12 cellular contexts compared by ENCODE assay signal in genomic region chr11:117621226-117621625, GRCh38.
DNase-seq lines count a peak whose midpoint lies in the region; ATAC-seq, FAIRE-seq and TF ChIP-seq lines count a peak whose summit lies in the region.
"Had no signal": no experiment of that assay in that cellular context is flagged by ENCODE, and none has a peak within 500 bp of the region (broad histone marks: within the 10 kb centered on the region; RNA-seq: fewer than 3 reads in every experiment).

No MANE protein-coding gene starts in this region.

- H3K27ac Mint-ChIP-seq in activated CD4-positive, alpha-beta T cell treated with anti-CD3 and anti-CD28 coated beads, Interleukin-2, amount 10 ng/mL, durations not matched to agents 7 days and 5 days: no peak overlapping the region
- no peak overlapping the region for H3K27ac Mint-ChIP-seq in activated CD4-positive, alpha-beta T cell treated with anti-CD3 and anti-CD28 coated beads, Interleukin-2, amount 10 ng/mL, durations not matched to agents 24 days and 14 days
- H3K27ac Mint-ChIP-seq in neural progenitor cell: no peak overlapping the region
- H3K27ac Mint-ChIP-seq in CD8-positive, alpha-beta T cell: no peak overlapping the region
- H3K27ac Mint-ChIP-seq: activated naive CD4-positive, alpha-beta T cell treated with anti-CD3 and anti-CD28 coated beads, Interleukin-2, amount 50 U/mL, for 72 hours had no signal

- no peak overlapping the region for H3K27ac ChIP-seq in neural progenitor cell
- no peak overlapping the region for H3K27ac ChIP-seq in CD8-positive, alpha-beta T cell (ENCODE audit: low read depth, low read length)
- H3K27ac ChIP-seq: sigmoid colon, SJSA1 had no signal

- peaks cover 11% of the 10 kb centered on the region for H3K27me3 Mint-ChIP-seq in activated CD4-positive, alpha-beta T cell treated with anti-CD3 and anti-CD28 coated beads, Interleukin-2, amount 10 ng/mL, durations not matched to agents 7 days and 5 days
- peaks cover 19% of the 10 kb centered on the region for H3K27me3 Mint-ChIP-seq in activated CD4-positive, alpha-beta T cell treated with anti-CD3 and anti-CD28 coated beads, Interleukin-2, amount 10 ng/mL, durations not matched to agents 24 days and 14 days
- H3K27me3 Mint-ChIP-seq in neural progenitor cell (ENCODE audit: insufficient read depth, low read depth): peaks cover 4% of the 10 kb centered on the region
- H3K27me3 Mint-ChIP-seq in CD8-positive, alpha-beta T cell (ENCODE audit: low read depth): peaks cover 7% of the 10 kb centered on the region

- H3K4me3 Mint-ChIP-seq in activated CD4-positive, alpha-beta T cell treated with anti-CD3 and anti-CD28 coated beads, Interleukin-2, amount 10 ng/mL, durations not matched to agents 7 days and 5 days: no peak overlapping the region
- no peak overlapping the region for H3K4me3 Mint-ChIP-seq in activated CD4-positive, alpha-beta T cell treated with anti-CD3 and anti-CD28 coated beads, Interleukin-2, amount 10 ng/mL, durations not matched to agents 24 days and 14 days
- H3K4me3 Mint-ChIP-seq in neural progenitor cell: no peak overlapping the region
- no peak overlapping the region for H3K4me3 Mint-ChIP-seq in CD8-positive, alpha-beta T cell

- H3K4me1 ChIP-seq in neural progenitor cell: no peaks in the 10 kb centered on the region
- no peaks in the 10 kb centered on the region for H3K4me1 ChIP-seq in CD8-positive, alpha-beta T cell (ENCODE audit: insufficient read depth, low read length)
- H3K4me1 ChIP-seq: sigmoid colon, SJSA1 had no signal

- no peaks in the 10 kb centered on the region for H3K36me3 Mint-ChIP-seq in activated CD4-positive, alpha-beta T cell treated with anti-CD3 and anti-CD28 coated beads, Interleukin-2, amount 10 ng/mL, durations not matched to agents 7 days and 5 days (ENCODE audit: low read depth)
- no peaks in the 10 kb centered on the region for H3K36me3 Mint-ChIP-seq in activated CD4-positive, alpha-beta T cell treated with anti-CD3 and anti-CD28 coated beads, Interleukin-2, amount 10 ng/mL, durations not matched to agents 24 days and 14 days (ENCODE audit: low read depth)
- H3K36me3 Mint-ChIP-seq in neural progenitor cell: no peaks in the 10 kb centered on the region
- no peaks in the 10 kb centered on the region for H3K36me3 Mint-ChIP-seq in CD8-positive, alpha-beta T cell
- H3K36me3 Mint-ChIP-seq: activated naive CD4-positive, alpha-beta T cell treated with anti-CD3 and anti-CD28 coated beads, Interleukin-2, amount 50 U/mL, for 72 hours had no signal

- H3K9me3 Mint-ChIP-seq in activated CD4-positive, alpha-beta T cell treated with anti-CD3 and anti-CD28 coated beads, Interleukin-2, amount 10 ng/mL, durations not matched to agents 7 days and 5 days: peaks cover 6% of the 10 kb centered on the region
- peaks cover 4% of the 10 kb centered on the region for H3K9me3 Mint-ChIP-seq in activated CD4-positive, alpha-beta T cell treated with anti-CD3 and anti-CD28 coated beads, Interleukin-2, amount 10 ng/mL, durations not matched to agents 24 days and 14 days
- H3K9me3 Mint-ChIP-seq in neural progenitor cell: peaks cover 3% of the 10 kb centered on the region
- peaks cover 6% of the 10 kb centered on the region for H3K9me3 Mint-ChIP-seq in CD8-positive, alpha-beta T cell

- CTCF ChIA-PET in activated CD4-positive, alpha-beta T cell treated with anti-CD3 and anti-CD28 coated beads, Interleukin-2, amount 10 ng/mL, durations not matched to agents 7 days and 5 days (lab: Charles Lee): interaction anchor here (1.3 to 2.3 kb wide), 3 partner anchors 10 to 194 kb away, joined by 3 to 11 read pairs (median 6); no protein-coding TSS in a partner anchor
- CTCF ChIA-PET in CD8-positive, alpha-beta T cell (lab: Charles Lee): interaction anchor here (0.5 to 1.3 kb wide), 4 partner anchors 11 to 1116 kb away, joined by 3 to 4 read pairs (median 4); no protein-coding TSS in a partner anchor

- intact Hi-C loops in activated CD4-positive, alpha-beta T cell treated with anti-CD3 and anti-CD28 coated beads, Interleukin-2, amount 10 ng/mL, durations not matched to agents 24 days and 14 days (cut with micrococcal nuclease): loop anchor here (5.0 kb wide), 1 partner anchor 194 kb away; no protein-coding TSS in a partner anchor
- intact Hi-C loops in CD8-positive, alpha-beta T cell (cut with DNase I, micrococcal nuclease): no loop called here

- no peak overlapping the region for H3K9ac ChIP-seq in neural progenitor cell

- TF ChIP-seq CTCF in bronchial epithelial cell (IDR thresholded peaks at IDR 0.05; ENCODE audit: insufficient read depth, low read length, severe bottlenecking): peak; percentile 28
- peak; percentile 55 for TF ChIP-seq CTCF in neural progenitor cell (IDR thresholded peaks at IDR 0.05)
- no peak for TF ChIP-seq CTCF in CD8-positive, alpha-beta T cell (IDR thresholded peaks at IDR 0.05)

- no peak overlapping the region for H2AFZ ChIP-seq in neural progenitor cell (replicated peaks)

- DNase-seq in activated CD4-positive, alpha-beta T cell treated with anti-CD3 and anti-CD28 coated beads, Interleukin-2, amount 10 ng/mL, durations not matched to agents 7 days and 5 days: peak; percentile 12
- DNase-seq in activated CD4-positive, alpha-beta T cell treated with anti-CD3 and anti-CD28 coated beads, Interleukin-2, amount 10 ng/mL, durations not matched to agents 24 days and 14 days: no peak
- peak; percentile 15 for DNase-seq in KG1 (lab: John Stamatoyannopoulos, UW)
- peak; percentile 15 for DNase-seq in bronchial epithelial cell (ENCODE audit: low read depth)
- no peak for DNase-seq in neural progenitor cell (ENCODE audit: low spot score)
- DNase-seq in CD8-positive, alpha-beta T cell: no peak
- DNase-seq in HK-2 (ENCODE audit: unreplicated experiment): no peak
- DNase-seq: hypothalamus, sigmoid colon had no signal

- no peak for ATAC-seq in CD8-positive, alpha-beta T cell
- ATAC-seq in HG03175 (IDR thresholded peaks at IDR 0.05; ENCODE audit: unreplicated experiment): no peak
- ATAC-seq: activated naive CD4-positive, alpha-beta T cell treated with anti-CD3 and anti-CD28 coated beads, Interleukin-2, amount 50 U/mL, for 72 hours had no signal

- H4K20me1 ChIP-seq in neural progenitor cell (ENCODE audit: low read depth): no peaks in the 10 kb centered on the region

- H3K4me3 ChIP-seq in bronchial epithelial cell (ENCODE audit: low read depth, low read length): no peak overlapping the region
- H3K4me3 ChIP-seq in neural progenitor cell: no peak overlapping the region
- H3K4me3 ChIP-seq in CD8-positive, alpha-beta T cell (ENCODE audit: low read depth, low read length): no peak overlapping the region
- H3K4me3 ChIP-seq: sigmoid colon, SJSA1 had no signal

- H3K27me3 ChIP-seq in bronchial epithelial cell (ENCODE audit: control insufficient read depth, insufficient read depth, low read length): no peaks in the 10 kb centered on the region
- H3K27me3 ChIP-seq in neural progenitor cell: no peaks in the 10 kb centered on the region
- H3K27me3 ChIP-seq in CD8-positive, alpha-beta T cell (ENCODE audit: insufficient read depth, low read length): no peaks in the 10 kb centered on the region
- H3K27me3 ChIP-seq: sigmoid colon, SJSA1 had no signal

- H3K9me3 ChIP-seq in neural progenitor cell (ENCODE audit: low read depth): no peaks in the 10 kb centered on the region
- no peaks in the 10 kb centered on the region for H3K9me3 ChIP-seq in CD8-positive, alpha-beta T cell (ENCODE audit: low read length)
- H3K9me3 ChIP-seq: SJSA1 had no signal

- no peaks in the 10 kb centered on the region for H3K36me3 ChIP-seq in bronchial epithelial cell (ENCODE audit: control insufficient read depth, insufficient read depth, low read length)
- no peaks in the 10 kb centered on the region for H3K36me3 ChIP-seq in neural progenitor cell
- no peaks in the 10 kb centered on the region for H3K36me3 ChIP-seq in CD8-positive, alpha-beta T cell (ENCODE audit: insufficient read depth, low read length)
- H3K36me3 ChIP-seq: sigmoid colon, SJSA1 had no signal

- H3K4me2 ChIP-seq in neural progenitor cell: no peak overlapping the region

- no peak for FAIRE-seq in bronchial epithelial cell (lab: Jason Lieb, UNC)

- POLR2A ChIA-PET in activated CD4-positive, alpha-beta T cell treated with anti-CD3 and anti-CD28 coated beads, Interleukin-2, amount 10 ng/mL, durations not matched to agents 7 days and 5 days (lab: Charles Lee): no interaction called here
- POLR2A ChIA-PET in CD8-positive, alpha-beta T cell (lab: Charles Lee): interaction anchor here (0.9 kb wide), 1 partner anchor 10 kb away, joined by 3 read pairs; no protein-coding TSS in a partner anchor

- no peaks in the 10 kb centered on the region for H3K4me1 Mint-ChIP-seq in activated CD4-positive, alpha-beta T cell treated with anti-CD3 and anti-CD28 coated beads, Interleukin-2, amount 10 ng/mL, durations not matched to agents 7 days and 5 days
- no peaks in the 10 kb centered on the region for H3K4me1 Mint-ChIP-seq in activated CD4-positive, alpha-beta T cell treated with anti-CD3 and anti-CD28 coated beads, Interleukin-2, amount 10 ng/mL, durations not matched to agents 24 days and 14 days
- peaks cover 31% of the 10 kb centered on the region for H3K4me1 Mint-ChIP-seq in neural progenitor cell
- no peaks in the 10 kb centered on the region for H3K4me1 Mint-ChIP-seq in CD8-positive, alpha-beta T cell (ENCODE audit: low read depth)

- no peaks in the 10 kb centered on the region for H3K79me2 ChIP-seq in neural progenitor cell (ENCODE audit: low read depth)

- H3F3A ChIP-seq in neural progenitor cell (ENCODE audit: low read depth): no peaks in the 10 kb centered on the region

Comparison
In these comparisons a context has a peak if more than half of its experiments do, and no peak if none do; other contexts are left out.
1. DNase-seq: peak in activated CD4-positive, alpha-beta T cell treated with anti-CD3 and anti-CD28 coated beads, Interleukin-2, amount 10 ng/mL, durations not matched to agents 7 days and 5 days (single experiment), KG1 (single experiment) and bronchial epithelial cell (single experiment); none in activated CD4-positive, alpha-beta T cell treated with anti-CD3 and anti-CD28 coated beads, Interleukin-2, amount 10 ng/mL, durations not matched to agents 24 days and 14 days (single experiment), neural progenitor cell (single experiment), CD8-positive, alpha-beta T cell (0 of 7) and HK-2 (single experiment).